12 cellular contexts compared by ENCODE assay signal in the genomic region with DNA sequence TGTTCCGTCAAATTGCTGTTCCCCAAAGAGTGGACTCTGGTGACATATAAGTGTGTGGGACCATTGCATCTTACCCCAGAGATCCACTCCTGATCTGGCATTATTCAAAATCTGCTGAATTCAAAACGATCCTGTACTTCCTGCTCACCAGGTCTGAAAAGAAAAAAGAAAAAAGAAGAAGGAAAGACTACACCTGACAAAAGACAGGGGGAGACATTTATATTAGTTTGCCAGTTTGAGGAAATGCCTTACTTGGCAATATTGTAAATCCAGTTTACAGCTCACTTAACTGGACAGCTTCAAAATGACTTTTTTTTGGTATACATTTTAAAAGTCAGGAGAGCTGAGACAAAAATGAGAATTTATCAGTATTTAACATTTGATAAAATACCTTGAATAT.
DNase-seq lines count a peak whose midpoint lies in the region; TF ChIP-seq lines count a peak whose summit lies in the region.
"Had no signal": no experiment of that assay in that cellular context is flagged by ENCODE, and none has a peak within 500 bp of the region (broad histone marks: within the 10 kb centered on the region; RNA-seq: fewer than 3 reads in every experiment).

No MANE protein-coding gene starts in this region.

- H3K4me3 ChIP-seq in AG09309 (ENCODE audit: control insufficient read depth, low read depth, low read length) (no peak overlapping the region), fibroblast of mammary gland (ENCODE audit: control insufficient read depth, low read depth, low read length) (no peak overlapping the region)
- H3K4me3 ChIP-seq: adrenal gland had no signal

- DNase-seq in AG09309 (ENCODE audit: low read depth) (no peak), OCI-M1 (lab: John Stamatoyannopoulos, UW) (peak; percentile 60), fibroblast of mammary gland (ENCODE audit: low read depth) (no peak), NCI-H82 (lab: John Stamatoyannopoulos, UW) (no peak), GM03348 (ENCODE audit: low spot score) (no peak), amniotic stem cell (lab: John Stamatoyannopoulos, UW) (no peak)
- DNase-seq in activated CD4-positive, alpha-beta T cell treated with anti-CD3 and anti-CD28 coated beads for 1 hour, result no peak
- DNase-seq: activated CD4-positive, alpha-beta T cell treated with anti-CD3 and anti-CD28 coated beads, Interleukin-2, amount 50 U/mL, for 48 hours; adrenal gland; DMS153; mesendoderm had no signal

- TF ChIP-seq CTCF in AG09309 (IDR thresholded peaks at IDR 0.05; ENCODE audit: control insufficient read depth, insufficient read depth, low read depth, low read length, missing control alignments) (peak; percentile 23), GM12873 (IDR thresholded peaks at IDR 0.05; ENCODE audit: insufficient read depth, low read depth, low read length, missing control alignments) (peak; percentile 32), fibroblast of mammary gland (conservative IDR thresholded peaks at IDR 0.05; ENCODE audit: control insufficient read depth, insufficient read depth, low read depth, low read length) (peak; percentile 29)
